Comparison of ENCODE assay signal across 1 cellular context in genomic region chr12:58369576-58369975, GRCh38.
TF ChIP-seq lines count a peak whose summit lies in the region.

No MANE protein-coding gene starts in this region.

TF ChIP-seq in IMR-90, 13 proteins besides CTCF, POLR2A, EP300 and RAD21 (continued from another document):
- no peak for TF ChIP-seq USF2 (IDR thresholded peaks at IDR 0.05; ENCODE audit: low read depth, low read length)
- TF ChIP-seq MAFK (IDR thresholded peaks at IDR 0.05; ENCODE audit: low read depth, low read length) = no peak
- no peak for TF ChIP-seq NFE2L2 (IDR thresholded peaks at IDR 0.05; ENCODE audit: low read depth, low read length)
